In genomic region chr9:18504707-18505106, GRCh38 we compare ENCODE assay signal across 25 cellular contexts. TPM values are rescaled to one million over a fixed set of nuclear protein-coding genes. Genes with fewer than 3 reads are reported as not detected.
"Had no signal": no experiment of that assay in that cellular context is flagged by ENCODE, and none has a peak within 500 bp of the region (broad histone marks: within the 10 kb centered on the region; RNA-seq: fewer than 3 reads in every experiment).

No MANE protein-coding gene starts in this region.

- H3K4me3 ChIP-seq: ascending aorta, left ventricle myocardium inferior, psoas muscle, smooth muscle cell, suprapubic skin, tibial nerve had no signal

- H3K9me3 ChIP-seq: ascending aorta, psoas muscle, suprapubic skin had no signal

- H3K36me3 Mint-ChIP-seq: activated naive CD8-positive, alpha-beta T cell treated with anti-CD3 and anti-CD28 coated beads, Interleukin-2, amount 10 ng/mL, durations not matched to agents 7 days and 5 days had no signal

- H3K27ac Mint-ChIP-seq: activated naive CD4-positive, alpha-beta T cell treated with anti-CD3 and anti-CD28 coated beads for 36 hours; activated naive CD8-positive, alpha-beta T cell treated with anti-CD3 and anti-CD28 coated beads, Interleukin-2, amount 10 ng/mL, durations not matched to agents 7 days and 5 days; brain; dendritic cell treated with granulocyte-macrophage colony-stimulating factor and Interleukin-4, amounts not matched to agents 40 ng/mL and 50 ng/mL, for 4 days; nephron had no signal

- ATAC-seq: activated CD4-positive, CD25-positive, alpha-beta regulatory T cell treated with anti-CD3 and anti-CD28 coated beads, Interleukin-2, amount 50 U/mL, for 24 hours; psoas muscle had no signal

- H3K79me2 ChIP-seq: parathyroid adenoma had no signal

- H3K4me1 ChIP-seq: ascending aorta, left ventricle myocardium inferior, parathyroid adenoma, psoas muscle, suprapubic skin, tibial nerve had no signal

- H3K9ac ChIP-seq: parathyroid adenoma had no signal

- H3K4me1 Mint-ChIP-seq: activated naive CD8-positive, alpha-beta T cell treated with anti-CD3 and anti-CD28 coated beads, Interleukin-2, amount 10 ng/mL, durations not matched to agents 7 days and 5 days had no signal

- H3K27me3 Mint-ChIP-seq: activated naive CD8-positive, alpha-beta T cell treated with anti-CD3 and anti-CD28 coated beads, Interleukin-2, amount 10 ng/mL, durations not matched to agents 7 days and 5 days; brain; dendritic cell treated with granulocyte-macrophage colony-stimulating factor and Interleukin-4, amounts not matched to agents 40 ng/mL and 50 ng/mL, for 4 days had no signal

- DNase-seq: activated CD4-positive, alpha-beta T cell treated with anti-CD3 and anti-CD28 coated beads for 48 hours; activated CD4-positive, alpha-beta T cell treated with anti-CD3 and anti-CD28 coated beads, Interleukin-2, amount 50 U/mL, for 48 hours; activated CD8-positive, alpha-beta memory T cell treated with anti-CD3 and anti-CD28 coated beads for 24 hours; activated effector memory CD4-positive, alpha-beta T cell treated with anti-CD3 and anti-CD28 coated beads, Interleukin-2, amount 50 U/mL, for 16 hours; activated naive CD4-positive, alpha-beta T cell treated with anti-CD3 and anti-CD28 coated beads for 36 hours; activated naive CD8-positive, alpha-beta T cell treated with anti-CD3 and anti-CD28 coated beads, Interleukin-2, amount 10 ng/mL, durations not matched to agents 7 days and 5 days; effector CD4-positive, alpha-beta T cell; glutamatergic neuron; left ventricle myocardium inferior; occipital lobe; psoas muscle; stimulated activated CD4-positive, alpha-beta T cell treated with anti-CD3 and anti-CD28 coated beads, Interleukin-15, amount 100 ng/mL, for 24 hours; stimulated activated CD4-positive, alpha-beta T cell treated with anti-CD3 and anti-CD28 coated beads, Interleukin-2, amount 100 ng/mL, for 24 hours; stimulated activated naive CD4-positive, alpha-beta T cell had no signal

- H3K27ac ChIP-seq: ascending aorta, left ventricle myocardium inferior, parathyroid adenoma, psoas muscle, suprapubic skin, tibial nerve, VCaP had no signal

- H3K36me3 ChIP-seq: ascending aorta, left ventricle myocardium inferior, suprapubic skin, tibial nerve had no signal

- H3K4me3 Mint-ChIP-seq: activated naive CD4-positive, alpha-beta T cell treated with anti-CD3 and anti-CD28 coated beads for 36 hours; activated naive CD8-positive, alpha-beta T cell treated with anti-CD3 and anti-CD28 coated beads, Interleukin-2, amount 10 ng/mL, durations not matched to agents 7 days and 5 days; brain; dendritic cell treated with granulocyte-macrophage colony-stimulating factor and Interleukin-4, amounts not matched to agents 40 ng/mL and 50 ng/mL, for 4 days; nephron had no signal

- H3K4me2 ChIP-seq: smooth muscle cell had no signal

- H2AFZ ChIP-seq: parathyroid adenoma had no signal

- H3K27me3 ChIP-seq: ascending aorta, suprapubic skin, tibial nerve had no signal

- H3K9me3 Mint-ChIP-seq: activated naive CD8-positive, alpha-beta T cell treated with anti-CD3 and anti-CD28 coated beads, Interleukin-2, amount 10 ng/mL, durations not matched to agents 7 days and 5 days; dendritic cell treated with granulocyte-macrophage colony-stimulating factor and Interleukin-4, amounts not matched to agents 40 ng/mL and 50 ng/mL, for 4 days had no signal

RNA-seq across cellular contexts. Expression of gene ADAMTSL1, which starts 30.8 kb away (rescaled TPM):
- total RNA-seq: activated naive CD4-positive, alpha-beta T cell treated with anti-CD3 and anti-CD28 coated beads for 36 hours; activated naive CD8-positive, alpha-beta T cell treated with anti-CD3 and anti-CD28 coated beads, Interleukin-2, amount 10 ng/mL, durations not matched to agents 7 days and 5 days; T-helper 1 cell treated with Interleukin-12 subunit alpha and Interleukin-12 subunit beta and Interleukin-4 antibody, amounts not matched to agents 30 ng/mL and 1 ng/mL, for 36 hours had no signal
